Comparison of ENCODE assay signal across 1 cellular context in the genomic region with DNA sequence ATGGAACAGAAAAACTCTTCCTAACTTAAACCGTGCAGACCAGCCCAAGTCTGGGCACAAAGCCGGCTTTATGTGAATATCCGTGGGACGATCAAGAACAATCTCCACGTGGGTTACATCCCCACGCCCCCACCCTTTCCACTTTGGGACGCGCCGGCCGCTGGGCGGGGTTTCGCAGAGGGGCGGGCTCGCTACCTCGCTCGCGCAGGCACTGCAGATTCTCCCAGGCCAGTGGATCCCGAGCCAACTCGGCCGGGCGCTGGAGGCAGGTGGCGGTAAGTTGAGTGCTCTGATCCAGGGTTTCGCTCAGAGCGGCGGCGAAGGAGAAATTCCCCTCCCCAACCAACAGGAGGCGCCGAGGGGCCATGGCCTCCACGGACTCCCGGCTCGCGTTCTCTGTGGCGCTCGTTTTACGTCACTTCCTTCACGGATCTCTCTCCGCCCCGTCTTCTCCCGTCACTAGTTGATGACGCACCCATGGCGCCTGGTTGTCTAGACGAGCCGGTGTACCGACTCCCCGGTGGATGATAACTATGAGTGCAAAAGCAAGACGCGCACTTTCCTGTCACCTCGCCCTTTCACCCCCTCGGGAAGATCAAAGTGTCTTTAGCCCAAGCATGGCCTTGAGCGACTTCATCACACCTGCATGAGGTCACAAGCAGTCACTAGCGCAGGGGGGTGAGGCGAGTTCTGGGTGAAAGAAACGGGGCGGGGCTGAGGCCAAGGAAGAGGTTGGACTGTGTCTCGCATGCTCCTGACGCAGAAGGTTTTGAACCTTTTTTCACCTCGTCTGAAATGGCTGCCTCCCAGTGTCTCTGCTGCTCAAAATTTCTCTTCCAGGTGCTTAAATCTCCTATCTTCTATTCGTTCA.
TF ChIP-seq lines count a peak whose summit lies in the region.

A gene with protein sequence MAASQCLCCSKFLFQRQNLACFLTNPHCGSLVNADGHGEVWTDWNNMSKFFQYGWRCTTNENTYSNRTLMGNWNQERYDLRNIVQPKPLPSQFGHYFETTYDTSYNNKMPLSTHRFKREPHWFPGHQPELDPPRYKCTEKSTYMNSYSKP (plus strand): TSS at position 776 of the 871 bp plus-strand sequence. CDS start 20 bp downstream, at position 796.
A gene with protein sequence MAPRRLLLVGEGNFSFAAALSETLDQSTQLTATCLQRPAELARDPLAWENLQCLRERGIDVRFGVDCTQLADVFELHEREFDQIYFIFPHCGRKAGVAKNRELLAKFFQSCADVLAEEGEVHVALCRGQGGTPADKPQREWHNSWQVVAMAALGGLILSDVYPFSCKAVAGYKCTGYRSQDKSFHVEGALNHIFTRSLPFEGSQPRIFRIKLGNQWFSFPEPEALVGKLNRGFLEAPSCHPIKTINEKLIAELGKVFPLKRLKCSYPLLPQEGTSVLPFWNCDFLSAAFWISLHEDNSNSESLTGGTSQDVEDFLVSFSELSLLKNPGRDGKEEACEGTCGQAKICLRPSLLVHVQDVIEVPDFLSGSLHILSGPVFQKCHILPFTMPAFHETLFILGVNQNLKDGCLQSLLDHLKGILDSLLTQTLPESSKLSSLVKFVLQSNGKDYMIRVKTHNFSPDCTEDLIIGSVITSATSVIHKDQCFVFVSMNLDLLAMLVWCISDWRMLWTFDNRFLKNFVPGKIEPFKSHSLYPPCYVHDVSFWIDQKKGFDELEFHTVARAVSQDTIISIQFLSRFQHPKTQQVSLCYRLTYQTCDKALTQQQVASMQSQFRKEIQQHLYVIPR (minus strand): TSS at position 400 of the 871 bp plus-strand sequence. CDS start 33 bp downstream, at position 367.

TF ChIP-seq in HepG2, 621 proteins besides CTCF, POLR2A, EP300 and RAD21 (continued from another document and continues in another):
- TF ChIP-seq, protein P1, sequence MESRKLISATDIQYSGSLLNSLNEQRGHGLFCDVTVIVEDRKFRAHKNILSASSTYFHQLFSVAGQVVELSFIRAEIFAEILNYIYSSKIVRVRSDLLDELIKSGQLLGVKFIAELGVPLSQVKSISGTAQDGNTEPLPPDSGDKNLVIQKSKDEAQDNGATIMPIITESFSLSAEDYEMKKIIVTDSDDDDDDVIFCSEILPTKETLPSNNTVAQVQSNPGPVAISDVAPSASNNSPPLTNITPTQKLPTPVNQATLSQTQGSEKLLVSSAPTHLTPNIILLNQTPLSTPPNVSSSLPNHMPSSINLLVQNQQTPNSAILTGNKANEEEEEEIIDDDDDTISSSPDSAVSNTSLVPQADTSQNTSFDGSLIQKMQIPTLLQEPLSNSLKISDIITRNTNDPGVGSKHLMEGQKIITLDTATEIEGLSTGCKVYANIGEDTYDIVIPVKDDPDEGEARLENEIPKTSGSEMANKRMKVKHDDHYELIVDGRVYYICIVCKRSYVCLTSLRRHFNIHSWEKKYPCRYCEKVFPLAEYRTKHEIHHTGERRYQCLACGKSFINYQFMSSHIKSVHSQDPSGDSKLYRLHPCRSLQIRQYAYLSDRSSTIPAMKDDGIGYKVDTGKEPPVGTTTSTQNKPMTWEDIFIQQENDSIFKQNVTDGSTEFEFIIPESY (CRISPR knock-in tag; IDR thresholded peaks at IDR 0.05), result no peak; the same call in 1 of the 2 replicates
- TF ChIP-seq, protein P2, sequence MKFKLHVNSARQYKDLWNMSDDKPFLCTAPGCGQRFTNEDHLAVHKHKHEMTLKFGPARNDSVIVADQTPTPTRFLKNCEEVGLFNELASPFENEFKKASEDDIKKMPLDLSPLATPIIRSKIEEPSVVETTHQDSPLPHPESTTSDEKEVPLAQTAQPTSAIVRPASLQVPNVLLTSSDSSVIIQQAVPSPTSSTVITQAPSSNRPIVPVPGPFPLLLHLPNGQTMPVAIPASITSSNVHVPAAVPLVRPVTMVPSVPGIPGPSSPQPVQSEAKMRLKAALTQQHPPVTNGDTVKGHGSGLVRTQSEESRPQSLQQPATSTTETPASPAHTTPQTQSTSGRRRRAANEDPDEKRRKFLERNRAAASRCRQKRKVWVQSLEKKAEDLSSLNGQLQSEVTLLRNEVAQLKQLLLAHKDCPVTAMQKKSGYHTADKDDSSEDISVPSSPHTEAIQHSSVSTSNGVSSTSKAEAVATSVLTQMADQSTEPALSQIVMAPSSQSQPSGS (CRISPR knock-in tag; IDR thresholded peaks at IDR 0.05), result peak; percentile 53
- TF ChIP-seq RFXANK (CRISPR knock-in tag; IDR thresholded peaks at IDR 0.05), result no peak
- TF ChIP-seq ZSCAN30 (CRISPR knock-in tag; IDR thresholded peaks at IDR 0.05), result no peak
- 0 out of 2 replicates have a peak, but pooled peaks have one; percentile 26 for TF ChIP-seq BCL6 (CRISPR knock-in tag; IDR thresholded peaks at IDR 0.05)
- TF ChIP-seq, protein P3, sequence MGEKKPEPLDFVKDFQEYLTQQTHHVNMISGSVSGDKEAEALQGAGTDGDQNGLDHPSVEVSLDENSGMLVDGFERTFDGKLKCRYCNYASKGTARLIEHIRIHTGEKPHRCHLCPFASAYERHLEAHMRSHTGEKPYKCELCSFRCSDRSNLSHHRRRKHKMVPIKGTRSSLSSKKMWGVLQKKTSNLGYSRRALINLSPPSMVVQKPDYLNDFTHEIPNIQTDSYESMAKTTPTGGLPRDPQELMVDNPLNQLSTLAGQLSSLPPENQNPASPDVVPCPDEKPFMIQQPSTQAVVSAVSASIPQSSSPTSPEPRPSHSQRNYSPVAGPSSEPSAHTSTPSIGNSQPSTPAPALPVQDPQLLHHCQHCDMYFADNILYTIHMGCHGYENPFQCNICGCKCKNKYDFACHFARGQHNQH (CRISPR knock-in tag; IDR thresholded peaks at IDR 0.05), result peak; percentile 79
- peak; percentile 93 for TF ChIP-seq SAP130 (CRISPR knock-in tag; IDR thresholded peaks at IDR 0.05; ENCODE audit: low read depth)
- TF ChIP-seq, protein P4, sequence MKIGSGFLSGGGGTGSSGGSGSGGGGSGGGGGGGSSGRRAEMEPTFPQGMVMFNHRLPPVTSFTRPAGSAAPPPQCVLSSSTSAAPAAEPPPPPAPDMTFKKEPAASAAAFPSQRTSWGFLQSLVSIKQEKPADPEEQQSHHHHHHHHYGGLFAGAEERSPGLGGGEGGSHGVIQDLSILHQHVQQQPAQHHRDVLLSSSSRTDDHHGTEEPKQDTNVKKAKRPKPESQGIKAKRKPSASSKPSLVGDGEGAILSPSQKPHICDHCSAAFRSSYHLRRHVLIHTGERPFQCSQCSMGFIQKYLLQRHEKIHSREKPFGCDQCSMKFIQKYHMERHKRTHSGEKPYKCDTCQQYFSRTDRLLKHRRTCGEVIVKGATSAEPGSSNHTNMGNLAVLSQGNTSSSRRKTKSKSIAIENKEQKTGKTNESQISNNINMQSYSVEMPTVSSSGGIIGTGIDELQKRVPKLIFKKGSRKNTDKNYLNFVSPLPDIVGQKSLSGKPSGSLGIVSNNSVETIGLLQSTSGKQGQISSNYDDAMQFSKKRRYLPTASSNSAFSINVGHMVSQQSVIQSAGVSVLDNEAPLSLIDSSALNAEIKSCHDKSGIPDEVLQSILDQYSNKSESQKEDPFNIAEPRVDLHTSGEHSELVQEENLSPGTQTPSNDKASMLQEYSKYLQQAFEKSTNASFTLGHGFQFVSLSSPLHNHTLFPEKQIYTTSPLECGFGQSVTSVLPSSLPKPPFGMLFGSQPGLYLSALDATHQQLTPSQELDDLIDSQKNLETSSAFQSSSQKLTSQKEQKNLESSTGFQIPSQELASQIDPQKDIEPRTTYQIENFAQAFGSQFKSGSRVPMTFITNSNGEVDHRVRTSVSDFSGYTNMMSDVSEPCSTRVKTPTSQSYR (CRISPR knock-in tag; IDR thresholded peaks at IDR 0.05; ENCODE audit: borderline replicate concordance), result peak; percentile 7; the same call in 1 of the 2 replicates
- TF ChIP-seq FOSL2 (CRISPR knock-in tag; IDR thresholded peaks at IDR 0.05), result peak; percentile 76
- TF ChIP-seq TBL1XR1 (IDR thresholded peaks at IDR 0.05; ENCODE audit: borderline replicate concordance, low read length, partially characterized antibody), result no peak
- TF ChIP-seq, protein P5, sequence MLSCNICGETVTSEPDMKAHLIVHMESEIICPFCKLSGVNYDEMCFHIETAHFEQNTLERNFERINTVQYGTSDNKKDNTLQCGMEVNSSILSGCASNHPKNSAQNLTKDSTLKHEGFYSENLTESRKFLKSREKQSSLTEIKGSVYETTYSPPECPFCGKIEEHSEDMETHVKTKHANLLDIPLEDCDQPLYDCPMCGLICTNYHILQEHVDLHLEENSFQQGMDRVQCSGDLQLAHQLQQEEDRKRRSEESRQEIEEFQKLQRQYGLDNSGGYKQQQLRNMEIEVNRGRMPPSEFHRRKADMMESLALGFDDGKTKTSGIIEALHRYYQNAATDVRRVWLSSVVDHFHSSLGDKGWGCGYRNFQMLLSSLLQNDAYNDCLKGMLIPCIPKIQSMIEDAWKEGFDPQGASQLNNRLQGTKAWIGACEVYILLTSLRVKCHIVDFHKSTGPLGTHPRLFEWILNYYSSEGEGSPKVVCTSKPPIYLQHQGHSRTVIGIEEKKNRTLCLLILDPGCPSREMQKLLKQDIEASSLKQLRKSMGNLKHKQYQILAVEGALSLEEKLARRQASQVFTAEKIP (CRISPR knock-in tag; IDR thresholded peaks at IDR 0.05; ENCODE audit: borderline replicate concordance), result no peak
- TF ChIP-seq LCORL (IDR thresholded peaks at IDR 0.05), result no peak
- peak; percentile 67; the same call in 1 of the 2 replicates for TF ChIP-seq LCORL (CRISPR knock-in tag; IDR thresholded peaks at IDR 0.05)
- TF ChIP-seq, protein P6, sequence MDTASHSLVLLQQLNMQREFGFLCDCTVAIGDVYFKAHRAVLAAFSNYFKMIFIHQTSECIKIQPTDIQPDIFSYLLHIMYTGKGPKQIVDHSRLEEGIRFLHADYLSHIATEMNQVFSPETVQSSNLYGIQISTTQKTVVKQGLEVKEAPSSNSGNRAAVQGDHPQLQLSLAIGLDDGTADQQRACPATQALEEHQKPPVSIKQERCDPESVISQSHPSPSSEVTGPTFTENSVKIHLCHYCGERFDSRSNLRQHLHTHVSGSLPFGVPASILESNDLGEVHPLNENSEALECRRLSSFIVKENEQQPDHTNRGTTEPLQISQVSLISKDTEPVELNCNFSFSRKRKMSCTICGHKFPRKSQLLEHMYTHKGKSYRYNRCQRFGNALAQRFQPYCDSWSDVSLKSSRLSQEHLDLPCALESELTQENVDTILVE (CRISPR knock-in tag; IDR thresholded peaks at IDR 0.05), result peak; percentile 97
- TF ChIP-seq, protein P7, sequence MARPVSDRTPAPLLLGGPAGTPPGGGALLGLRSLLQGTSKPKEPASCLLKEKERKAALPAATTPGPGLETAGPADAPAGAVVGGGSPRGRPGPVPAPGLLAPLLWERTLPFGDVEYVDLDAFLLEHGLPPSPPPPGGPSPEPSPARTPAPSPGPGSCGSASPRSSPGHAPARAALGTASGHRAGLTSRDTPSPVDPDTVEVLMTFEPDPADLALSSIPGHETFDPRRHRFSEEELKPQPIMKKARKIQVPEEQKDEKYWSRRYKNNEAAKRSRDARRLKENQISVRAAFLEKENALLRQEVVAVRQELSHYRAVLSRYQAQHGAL (CRISPR knock-in tag; IDR thresholded peaks at IDR 0.05; ENCODE audit: not compliant biosample characterization), result no peak
- TF ChIP-seq NCOA1 (CRISPR knock-in tag; IDR thresholded peaks at IDR 0.05), result peak; percentile 81; the same call in 1 of the 2 replicates
- peak; percentile 51; the same call in 1 of the 2 replicates for TF ChIP-seq HES4 (CRISPR knock-in tag; IDR thresholded peaks at IDR 0.05; ENCODE audit: borderline replicate concordance)
- no peak for TF ChIP-seq TCF12 (IDR thresholded peaks at IDR 0.05)
- peak; percentile 59; the same call in 1 of the 2 replicates for TF ChIP-seq TCF12 (CRISPR knock-in tag; IDR thresholded peaks at IDR 0.05)
- peak; percentile 65; the same call in 1 of the 2 replicates for TF ChIP-seq RBFOX2 (IDR thresholded peaks at IDR 0.05; ENCODE audit: low read depth, low read length)
- TF ChIP-seq ZNF446 (CRISPR knock-in tag; IDR thresholded peaks at IDR 0.05), result no peak
- TF ChIP-seq TSC22D2 (CRISPR knock-in tag; IDR thresholded peaks at IDR 0.05; ENCODE audit: borderline replicate concordance), result peak; percentile 22; the same call in 1 of the 2 replicates
- TF ChIP-seq SRSF4 (IDR thresholded peaks at IDR 0.05; ENCODE audit: low read depth, low read length, poor library complexity, severe bottlenecking), result no peak
- TF ChIP-seq HNRNPK (IDR thresholded peaks at IDR 0.05; ENCODE audit: low read depth, low read length, poor library complexity, severe bottlenecking), result no peak
- TF ChIP-seq, protein P8, sequence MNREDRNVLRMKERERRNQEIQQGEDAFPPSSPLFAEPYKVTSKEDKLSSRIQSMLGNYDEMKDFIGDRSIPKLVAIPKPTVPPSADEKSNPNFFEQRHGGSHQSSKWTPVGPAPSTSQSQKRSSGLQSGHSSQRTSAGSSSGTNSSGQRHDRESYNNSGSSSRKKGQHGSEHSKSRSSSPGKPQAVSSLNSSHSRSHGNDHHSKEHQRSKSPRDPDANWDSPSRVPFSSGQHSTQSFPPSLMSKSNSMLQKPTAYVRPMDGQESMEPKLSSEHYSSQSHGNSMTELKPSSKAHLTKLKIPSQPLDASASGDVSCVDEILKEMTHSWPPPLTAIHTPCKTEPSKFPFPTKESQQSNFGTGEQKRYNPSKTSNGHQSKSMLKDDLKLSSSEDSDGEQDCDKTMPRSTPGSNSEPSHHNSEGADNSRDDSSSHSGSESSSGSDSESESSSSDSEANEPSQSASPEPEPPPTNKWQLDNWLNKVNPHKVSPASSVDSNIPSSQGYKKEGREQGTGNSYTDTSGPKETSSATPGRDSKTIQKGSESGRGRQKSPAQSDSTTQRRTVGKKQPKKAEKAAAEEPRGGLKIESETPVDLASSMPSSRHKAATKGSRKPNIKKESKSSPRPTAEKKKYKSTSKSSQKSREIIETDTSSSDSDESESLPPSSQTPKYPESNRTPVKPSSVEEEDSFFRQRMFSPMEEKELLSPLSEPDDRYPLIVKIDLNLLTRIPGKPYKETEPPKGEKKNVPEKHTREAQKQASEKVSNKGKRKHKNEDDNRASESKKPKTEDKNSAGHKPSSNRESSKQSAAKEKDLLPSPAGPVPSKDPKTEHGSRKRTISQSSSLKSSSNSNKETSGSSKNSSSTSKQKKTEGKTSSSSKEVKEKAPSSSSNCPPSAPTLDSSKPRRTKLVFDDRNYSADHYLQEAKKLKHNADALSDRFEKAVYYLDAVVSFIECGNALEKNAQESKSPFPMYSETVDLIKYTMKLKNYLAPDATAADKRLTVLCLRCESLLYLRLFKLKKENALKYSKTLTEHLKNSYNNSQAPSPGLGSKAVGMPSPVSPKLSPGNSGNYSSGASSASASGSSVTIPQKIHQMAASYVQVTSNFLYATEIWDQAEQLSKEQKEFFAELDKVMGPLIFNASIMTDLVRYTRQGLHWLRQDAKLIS (CRISPR knock-in tag; IDR thresholded peaks at IDR 0.05), result 0 out of 2 replicates have a peak, but pooled peaks have one; percentile 29
- TF ChIP-seq ZNF713 (CRISPR knock-in tag; IDR thresholded peaks at IDR 0.05), result 0 out of 2 replicates have a peak, but pooled peaks have one; percentile 78
- TF ChIP-seq, protein P9, sequence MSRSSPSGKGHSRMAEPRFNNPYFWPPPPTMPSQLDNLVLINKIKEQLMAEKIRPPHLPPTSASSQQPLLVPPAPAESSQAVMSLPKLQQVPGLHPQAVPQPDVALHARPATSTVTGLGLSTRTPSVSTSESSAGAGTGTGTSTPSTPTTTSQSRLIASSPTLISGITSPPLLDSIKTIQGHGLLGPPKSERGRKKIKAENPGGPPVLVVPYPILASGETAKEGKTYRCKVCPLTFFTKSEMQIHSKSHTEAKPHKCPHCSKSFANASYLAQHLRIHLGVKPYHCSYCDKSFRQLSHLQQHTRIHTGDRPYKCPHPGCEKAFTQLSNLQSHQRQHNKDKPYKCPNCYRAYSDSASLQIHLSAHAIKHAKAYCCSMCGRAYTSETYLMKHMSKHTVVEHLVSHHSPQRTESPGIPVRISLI (CRISPR knock-in tag; IDR thresholded peaks at IDR 0.05; ENCODE audit: borderline replicate concordance), result peak; percentile 17; the same call in 1 of the 2 replicates
